8 cellular contexts compared by ENCODE assay signal in the genomic region with DNA sequence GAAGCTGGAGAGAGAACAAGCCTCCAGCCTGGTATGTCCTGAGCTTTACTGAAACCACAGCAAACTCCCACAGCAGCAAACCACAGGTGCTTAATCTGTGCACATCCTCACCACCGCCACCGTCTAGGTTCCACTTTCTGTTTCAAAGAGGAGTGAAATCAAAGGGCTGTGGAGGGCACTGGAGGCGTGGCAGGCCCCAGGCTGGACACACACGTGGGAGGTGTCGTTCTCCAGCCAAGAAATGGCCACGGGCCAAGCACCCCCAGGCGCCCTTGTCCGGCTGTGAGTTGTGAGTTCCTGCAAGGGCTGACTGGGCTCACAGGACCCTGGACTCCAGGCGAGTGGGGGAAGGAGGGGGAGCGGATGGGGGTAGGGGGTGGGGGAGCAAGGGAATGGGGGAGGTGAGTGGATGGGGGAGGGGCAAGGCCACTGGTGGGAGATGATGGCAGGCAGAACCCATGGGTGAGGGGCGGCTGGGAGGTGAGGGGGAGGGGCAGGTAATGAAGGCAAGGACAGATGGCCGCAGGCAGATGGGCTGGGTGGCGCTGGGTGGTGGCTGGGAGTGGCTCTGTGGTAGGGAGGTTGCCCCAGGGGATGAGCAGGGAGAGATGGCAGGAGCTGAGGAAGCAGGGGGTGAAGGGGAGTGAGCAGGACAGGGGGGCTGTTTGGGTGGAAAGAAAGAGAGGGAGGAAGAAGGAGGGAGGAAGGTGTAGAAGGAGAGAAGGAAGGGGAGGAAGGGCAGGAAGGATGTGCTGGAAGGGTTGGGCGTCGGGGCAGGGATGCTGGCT.
DNase-seq lines count a peak whose midpoint lies in the region; ATAC-seq lines count a peak whose summit lies in the region.

No MANE protein-coding gene starts in this region.

- peak; percentile 80 for ATAC-seq in GM18502 (IDR thresholded peaks at IDR 0.05; ENCODE audit: poor library complexity, unreplicated experiment)
- peak; percentile 57 for ATAC-seq in GM21737 (IDR thresholded peaks at IDR 0.05; ENCODE audit: unreplicated experiment)

- intact Hi-C loops in activated CD4-positive, alpha-beta memory T cell treated with anti-CD3 and anti-CD28 coated beads for 36 hours (cut with micrococcal nuclease) = loop anchor here (1.0 to 5.0 kb wide), 3 partner anchors 14 to 67 kb away; no protein-coding TSS in a partner anchor

- POLR2A ChIA-PET in activated CD4-positive, alpha-beta memory T cell treated with anti-CD3 and anti-CD28 coated beads for 36 hours (lab: Charles Lee) = interaction anchor here (1.0 kb wide), 2 partner anchors 14 to 65 kb away, joined by 4 to 5 read pairs; no protein-coding TSS in a partner anchor

- H3K4me3 Mint-ChIP-seq in IgD-negative memory B cell = peak overlapping the region in 2 of 4 donors; percentile 76 to 91
- no peak overlapping the region for H3K4me3 Mint-ChIP-seq in activated CD4-positive, alpha-beta memory T cell treated with anti-CD3 and anti-CD28 coated beads for 36 hours

- DNase-seq in activated CD4-positive, alpha-beta memory T cell treated with anti-CD3 and anti-CD28 coated beads for 36 hours = peak; percentile 77
- DNase-seq in glomerular visceral epithelial cell (ENCODE audit: extremely low spot score) = peak; percentile 88
- peak; percentile 46 for DNase-seq in stimulated activated CD4-positive, alpha-beta T cell treated with anti-CD3 and anti-CD28 coated beads, Interleukin-1b, Interleukin-23, amount 100 ng/mL, for 48 hours
- DNase-seq in SIG-M5 (lab: John Stamatoyannopoulos, UW) = no peak
- no peak for DNase-seq in NCI-H1048 (lab: John Stamatoyannopoulos, UW)

- H3K4me1 Mint-ChIP-seq in IgD-negative memory B cell = peaks cover 26 to 39% (median 37%) of the 10 kb centered on the region in 3 donors
- H3K4me1 Mint-ChIP-seq in activated CD4-positive, alpha-beta memory T cell treated with anti-CD3 and anti-CD28 coated beads for 36 hours (ENCODE audit: low read depth) = peaks cover 40% of the 10 kb centered on the region

- H3K36me3 Mint-ChIP-seq in IgD-negative memory B cell = peaks cover 24% of the 10 kb centered on the region
- H3K36me3 Mint-ChIP-seq in activated CD4-positive, alpha-beta memory T cell treated with anti-CD3 and anti-CD28 coated beads for 36 hours = peaks cover 49% of the 10 kb centered on the region

- peak overlapping the region; percentile 28 to 86 (median 57) for H3K27ac Mint-ChIP-seq in IgD-negative memory B cell
- peak overlapping the region; percentile 28 for H3K27ac Mint-ChIP-seq in activated CD4-positive, alpha-beta memory T cell treated with anti-CD3 and anti-CD28 coated beads for 36 hours

- peaks cover 0 to 2% (median 0%) of the 10 kb centered on the region in 3 donors for H3K9me3 Mint-ChIP-seq in IgD-negative memory B cell
- H3K9me3 Mint-ChIP-seq in activated CD4-positive, alpha-beta memory T cell treated with anti-CD3 and anti-CD28 coated beads for 36 hours = peaks cover 5% of the 10 kb centered on the region

- no peaks in the 10 kb centered on the region for H3K27me3 Mint-ChIP-seq in IgD-negative memory B cell
- no peaks in the 10 kb centered on the region for H3K27me3 Mint-ChIP-seq in activated CD4-positive, alpha-beta memory T cell treated with anti-CD3 and anti-CD28 coated beads for 36 hours

- CTCF ChIA-PET in activated CD4-positive, alpha-beta memory T cell treated with anti-CD3 and anti-CD28 coated beads for 36 hours (lab: Charles Lee) = interaction anchor here (1.2 kb wide), 1 partner anchor 15 kb away, joined by 5 read pairs; no protein-coding TSS in a partner anchor

Comparison
In these comparisons a context has a peak if more than half of its experiments do, and no peak if none do; other contexts are left out.
1. DNase-seq: peak in activated CD4-positive, alpha-beta memory T cell treated with anti-CD3 and anti-CD28 coated beads for 36 hours (single experiment), glomerular visceral epithelial cell (single experiment) and stimulated activated CD4-positive, alpha-beta T cell treated with anti-CD3 and anti-CD28 coated beads, Interleukin-1b, Interleukin-23, amount 100 ng/mL, for 48 hours (single experiment); none in SIG-M5 (single experiment) and NCI-H1048 (single experiment).